ENCODE assay signal across 8 cellular contexts in genomic region chr2:168247341-168248305, GRCh38. TPM values are rescaled to one million over a fixed set of nuclear protein-coding genes. Genes with fewer than 3 reads are reported as not detected.
DNase-seq lines count a peak whose midpoint lies in the region; ATAC-seq lines count a peak whose summit lies in the region.

STK39 (minus strand) TSS chr2:168247595; CDS start chr2:168247435, 160 bp downstream.

- peaks cover 26 to 47% (median 42%) of the 10 kb centered on the region in 10 experiments for H3K4me1 ChIP-seq in BLaER1 treated with 17β-estradiol and CSF1 and Interleukin-3, amounts not matched to agents 10 nM and 100 nM
- H3K4me1 ChIP-seq in effector memory CD4-positive, alpha-beta T cell (ENCODE audit: control insufficient read depth, insufficient read depth, low read length, poor library complexity, severe bottlenecking): peaks cover 14% of the 10 kb centered on the region

- peaks cover 13% of the 10 kb centered on the region for H3K36me3 Mint-ChIP-seq in activated CD8-positive, alpha-beta T cell treated with anti-CD3 and anti-CD28 coated beads, Interleukin-2, amount 10 ng/mL, durations not matched to agents 7 days and 5 days (ENCODE audit: low read depth)

- peaks cover 0 to 5% (median 0%) of the 10 kb centered on the region in 11 experiments; a peak in 1 of 22 replicates for H3K36me3 ChIP-seq in BLaER1 treated with 17β-estradiol and CSF1 and Interleukin-3, amounts not matched to agents 10 nM and 100 nM
- H3K36me3 ChIP-seq in effector memory CD4-positive, alpha-beta T cell (ENCODE audit: control insufficient read depth, insufficient read depth, low read length): no peaks in the 10 kb centered on the region

- peak within 1 kb of the TSS; percentile 90 for H3K4me3 Mint-ChIP-seq in activated CD8-positive, alpha-beta T cell treated with anti-CD3 and anti-CD28 coated beads, Interleukin-2, amount 10 ng/mL, durations not matched to agents 7 days and 5 days

- peak; percentile 91 for DNase-seq in NCI-H82 (lab: John Stamatoyannopoulos, UW)
- DNase-seq in activated CD8-positive, alpha-beta T cell treated with anti-CD3 and anti-CD28 coated beads, Interleukin-2, amount 10 ng/mL, durations not matched to agents 7 days and 5 days: peak; percentile 78
- peak; percentile 69 to 70 (median 69) for DNase-seq in effector memory CD4-positive, alpha-beta T cell
- peak; percentile 64 to 76 for DNase-seq in lung microvascular endothelial cell (ENCODE audit: low read depth in 2 of 2)
- peak; percentile 45 to 65 (median 47) for DNase-seq in stimulated activated CD4-positive, alpha-beta T cell treated with anti-CD3 and anti-CD28 coated beads, TNF-alpha, amount 100 ng/mL, for 48 hours (ENCODE audit: low read depth in 3 of 3)

- peak within 1 kb of the TSS; percentile 55 to 94 (median 90) for H3K9ac ChIP-seq in BLaER1 treated with 17β-estradiol and CSF1 and Interleukin-3, amounts not matched to agents 10 nM and 100 nM

- POLR2A ChIA-PET in activated CD8-positive, alpha-beta T cell treated with anti-CD3 and anti-CD28 coated beads, Interleukin-2, amount 10 ng/mL, durations not matched to agents 7 days and 5 days (lab: Charles Lee): interaction anchor here (1.0 kb wide), 1 partner anchor 18 kb away, joined by 3 read pairs; no protein-coding TSS in a partner anchor

- CTCF ChIA-PET in activated CD8-positive, alpha-beta T cell treated with anti-CD3 and anti-CD28 coated beads, Interleukin-2, amount 10 ng/mL, durations not matched to agents 7 days and 5 days (lab: Charles Lee): interaction anchor here (1.4 kb wide), 1 partner anchor 129 kb away, joined by 3 read pairs; no protein-coding TSS in a partner anchor

- ATAC-seq in GM19328 (IDR thresholded peaks at IDR 0.05; ENCODE audit: unreplicated experiment): peak; percentile 71
- peak; percentile 73 for ATAC-seq in HG03460 (IDR thresholded peaks at IDR 0.05; ENCODE audit: unreplicated experiment)
- ATAC-seq in activated CD8-positive, alpha-beta T cell treated with anti-CD3 and anti-CD28 coated beads, Interleukin-2, amount 10 ng/mL, durations not matched to agents 7 days and 5 days: peak; percentile 77

- H3K4me3 ChIP-seq in BLaER1 treated with 17β-estradiol and CSF1 and Interleukin-3, amounts not matched to agents 10 nM and 100 nM: peak within 1 kb of the TSS; percentile 76 to 96 (median 88)
- peak within 1 kb of the TSS; percentile 58 for H3K4me3 ChIP-seq in effector memory CD4-positive, alpha-beta T cell (ENCODE audit: insufficient read depth, low read depth, low read length, poor library complexity, severe bottlenecking)

- H3K9me3 ChIP-seq in BLaER1 treated with 17β-estradiol and CSF1 and Interleukin-3, amounts not matched to agents 10 nM and 100 nM (replicated peaks in 1 of 11): peaks cover 0 to 12% (median 0%) of the 10 kb centered on the region in 11 experiments; a peak in 4 of 22 replicates
- H3K9me3 ChIP-seq in effector memory CD4-positive, alpha-beta T cell (ENCODE audit: control insufficient read depth, low read length): no peaks in the 10 kb centered on the region

- peaks cover 0 to 36% (median 12%) of the 10 kb centered on the region in 11 experiments; a peak in 7 of 22 replicates for H4K20me1 ChIP-seq in BLaER1 treated with 17β-estradiol and CSF1 and Interleukin-3, amounts not matched to agents 10 nM and 100 nM

- H3K27me3 ChIP-seq in BLaER1 treated with 17β-estradiol and CSF1 and Interleukin-3, amounts not matched to agents 10 nM and 100 nM: no peaks in the 10 kb centered on the region; a peak in 1 of 22 replicates
- H3K27me3 ChIP-seq in effector memory CD4-positive, alpha-beta T cell (replicated peaks; ENCODE audit: control insufficient read depth, insufficient read depth, low read length, poor library complexity, severe bottlenecking): no peaks in the 10 kb centered on the region

- peak within 1 kb of the TSS; percentile 95 for H3K27ac Mint-ChIP-seq in activated CD8-positive, alpha-beta T cell treated with anti-CD3 and anti-CD28 coated beads, Interleukin-2, amount 10 ng/mL, durations not matched to agents 7 days and 5 days

- peaks cover 36% of the 10 kb centered on the region for H3K4me1 Mint-ChIP-seq in activated CD8-positive, alpha-beta T cell treated with anti-CD3 and anti-CD28 coated beads, Interleukin-2, amount 10 ng/mL, durations not matched to agents 7 days and 5 days (ENCODE audit: low read depth)

- peak within 1 kb of the TSS; percentile 80 to 96 (median 91) for H3K4me2 ChIP-seq in BLaER1 treated with 17β-estradiol and CSF1 and Interleukin-3, amounts not matched to agents 10 nM and 100 nM

- H3K9me3 Mint-ChIP-seq in activated CD8-positive, alpha-beta T cell treated with anti-CD3 and anti-CD28 coated beads, Interleukin-2, amount 10 ng/mL, durations not matched to agents 7 days and 5 days (ENCODE audit: insufficient read depth): peaks cover 5% of the 10 kb centered on the region

- peaks cover 2% of the 10 kb centered on the region for H3K27me3 Mint-ChIP-seq in activated CD8-positive, alpha-beta T cell treated with anti-CD3 and anti-CD28 coated beads, Interleukin-2, amount 10 ng/mL, durations not matched to agents 7 days and 5 days (ENCODE audit: low read depth)

- H3K27ac ChIP-seq in BLaER1 treated with 17β-estradiol and CSF1 and Interleukin-3, amounts not matched to agents 10 nM and 100 nM: peak within 1 kb of the TSS in 10 of 11 experiments; percentile 59 to 92 (median 88); a peak in 20 of 22 replicates
- H3K27ac ChIP-seq in effector memory CD4-positive, alpha-beta T cell (ENCODE audit: insufficient read depth, low read length, poor library complexity, severe bottlenecking): peak within 1 kb of the TSS; percentile 90

RNA-seq across cellular contexts. Expression of gene STK39, which starts in this region (rescaled TPM):
- total RNA-seq in activated CD8-positive, alpha-beta T cell treated with anti-CD3 and anti-CD28 coated beads, Interleukin-2, amount 10 ng/mL, durations not matched to agents 7 days and 5 days: 10 to 100 TPM; 33.4 to 34.8 TPM
- 1.4 and 2.2 TPM in 2 replicates for total RNA-seq in lung microvascular endothelial cell

Comparison
In these comparisons a context has a peak if more than half of its experiments do, and no peak if none do; other contexts are left out.
1. Peak in every context shown above with its lines: DNase-seq, ATAC-seq, H3K4me3 ChIP-seq and H3K27ac ChIP-seq.
2. RNA of gene STK39 (total RNA-seq): 33.4 to 34.8 TPM in activated CD8-positive, alpha-beta T cell treated with anti-CD3 and anti-CD28 coated beads, Interleukin-2, amount 10 ng/mL, durations not matched to agents 7 days and 5 days; 1.4 to 2.2 TPM in lung microvascular endothelial cell; every median in the first group is over 10 times any median in the second.